In the genomic region with DNA sequence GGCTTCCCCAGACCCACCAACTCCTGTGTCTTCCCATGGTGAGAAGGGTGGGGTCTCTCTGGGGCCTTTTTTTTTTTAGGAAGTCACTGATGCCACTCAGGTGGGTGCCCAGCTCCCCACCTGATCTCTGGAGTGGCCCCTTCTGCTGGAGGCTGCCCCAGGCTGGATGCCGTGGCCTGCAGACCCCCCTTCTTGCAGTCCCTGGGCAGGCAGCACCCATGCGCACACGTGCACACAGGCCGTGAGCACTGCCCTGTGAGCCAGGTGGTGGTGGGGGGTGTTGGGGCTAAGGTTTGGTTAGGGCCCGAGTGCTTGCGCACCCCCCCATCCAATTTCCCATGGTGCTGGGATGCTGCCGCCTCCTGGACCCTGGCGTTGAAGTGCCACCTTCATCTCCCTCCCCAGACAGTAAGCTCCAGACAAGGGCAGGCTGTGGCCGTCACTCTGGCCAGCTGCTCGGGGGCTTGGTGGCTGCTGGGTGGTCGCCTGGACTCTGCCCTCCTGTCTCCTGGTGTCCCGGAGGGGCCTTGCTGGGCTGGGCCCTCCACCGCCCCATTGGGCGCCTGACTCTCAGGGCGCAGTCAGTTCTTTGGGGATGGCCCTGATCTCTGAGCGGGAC, we compare ENCODE assay signal across 12 cellular contexts. TPM values are rescaled to one million over a fixed set of nuclear protein-coding genes. Genes with fewer than 3 reads are reported as not detected.
DNase-seq lines count a peak whose midpoint lies in the region; ATAC-seq and TF ChIP-seq lines count a peak whose summit lies in the region.
"Had no signal": no experiment of that assay in that cellular context is flagged by ENCODE, and none has a peak within 500 bp of the region (broad histone marks: within the 10 kb centered on the region; RNA-seq: fewer than 3 reads in every experiment).

No MANE protein-coding gene starts in this region.

- 58% methylated on average over 12 of the region's 16 CpGs for WGBS in suprapubic skin

- H4K20me1 ChIP-seq in Loucy (ENCODE audit: insufficient read depth, low read length, poor library complexity, severe bottlenecking), result peaks cover 10% of the 10 kb centered on the region

- no peak overlapping the region for H3K4me3 Mint-ChIP-seq in activated naive CD4-positive, alpha-beta T cell treated with anti-CD3 and anti-CD28 coated beads, Interleukin-2, amount 10 ng/mL, durations not matched to agents 7 days and 5 days
- H3K4me3 Mint-ChIP-seq: activated T-cell treated with anti-CD3 and anti-CD28 coated beads, Interleukin-2, amount 50 U/mL, for 72 hours had no signal

- no peaks in the 10 kb centered on the region for H3K27me3 Mint-ChIP-seq in activated naive CD4-positive, alpha-beta T cell treated with anti-CD3 and anti-CD28 coated beads, Interleukin-2, amount 10 ng/mL, durations not matched to agents 7 days and 5 days

- peaks cover 5% of the 10 kb centered on the region for H3K9me3 Mint-ChIP-seq in activated naive CD4-positive, alpha-beta T cell treated with anti-CD3 and anti-CD28 coated beads, Interleukin-2, amount 10 ng/mL, durations not matched to agents 7 days and 5 days
- H3K9me3 Mint-ChIP-seq: activated T-cell treated with anti-CD3 and anti-CD28 coated beads, Interleukin-2, amount 50 U/mL, for 72 hours had no signal

- CTCF ChIA-PET in activated naive CD4-positive, alpha-beta T cell treated with anti-CD3 and anti-CD28 coated beads, Interleukin-2, amount 10 ng/mL, durations not matched to agents 7 days and 5 days (lab: Charles Lee), result no interaction called here

- no peak overlapping the region for H3K27ac Mint-ChIP-seq in activated naive CD4-positive, alpha-beta T cell treated with anti-CD3 and anti-CD28 coated beads, Interleukin-2, amount 10 ng/mL, durations not matched to agents 7 days and 5 days
- H3K27ac Mint-ChIP-seq: activated T-cell treated with anti-CD3 and anti-CD28 coated beads, Interleukin-2, amount 50 U/mL, for 72 hours had no signal

- H3K79me2 ChIP-seq in Loucy (ENCODE audit: insufficient read depth, low read length), result peaks cover 65% of the 10 kb centered on the region

- DNase-seq in suprapubic skin (ENCODE audit: low spot score in 2 of 2) (no peak), iPS-NIHi11 (ENCODE audit: low spot score) (no peak)
- DNase-seq in activated naive CD4-positive, alpha-beta T cell treated with anti-CD3 and anti-CD28 coated beads, Interleukin-2, amount 10 ng/mL, durations not matched to agents 7 days and 5 days, result no peak
- DNase-seq: activated T-cell treated with anti-CD3 and anti-CD28 coated beads, Interleukin-2, amount 50 U/mL, for 72 hours; DMS79 treated with DMSO at 0.1 percent for 48 hours; NCI-H2107 had no signal

- H3K9me3 ChIP-seq in Loucy (ENCODE audit: insufficient read depth, low read depth, low read length) (peaks cover 4% of the 10 kb centered on the region; the same call in 1 of the 2 replicates), duodenal mucosa (ENCODE audit: control insufficient read depth in 1 of 2, low read length in 2 of 2) (no peaks in the 10 kb centered on the region), muscle layer of colon (ENCODE audit: low read length) (no peaks in the 10 kb centered on the region), suprapubic skin (no peaks in the 10 kb centered on the region)

- TF ChIP-seq CTCF in Loucy (conservative IDR thresholded peaks at IDR 0.05; ENCODE audit: low read length), result no peak
- TF ChIP-seq CTCF in suprapubic skin (IDR thresholded peaks at IDR 0.05), result no peak

- H3K9me2 ChIP-seq in Loucy (replicated peaks; ENCODE audit: low read depth, low read length), result no peaks in the 10 kb centered on the region

- H3K4me1 ChIP-seq in Loucy (ENCODE audit: insufficient read depth, low read length, poor library complexity, severe bottlenecking) (peaks cover 51% of the 10 kb centered on the region), duodenal mucosa (ENCODE audit: control insufficient read depth in 1 of 2, insufficient read depth in 2 of 2, low read length in 2 of 2) (peaks cover 52 to 61% of the 10 kb centered on the region in 2 donors), muscle layer of colon (ENCODE audit: insufficient read depth, low read length) (peaks cover 69% of the 10 kb centered on the region), suprapubic skin (peaks cover 69% of the 10 kb centered on the region)

- H3K4me1 Mint-ChIP-seq in activated naive CD4-positive, alpha-beta T cell treated with anti-CD3 and anti-CD28 coated beads, Interleukin-2, amount 10 ng/mL, durations not matched to agents 7 days and 5 days, result peaks cover 28% of the 10 kb centered on the region

- no peaks in the 10 kb centered on the region for H3K27me3 ChIP-seq in Loucy (ENCODE audit: insufficient read depth, low read length, poor library complexity, severe bottlenecking)
- H3K27me3 ChIP-seq in duodenal mucosa (ENCODE audit: control insufficient read depth in 1 of 2, insufficient read depth in 2 of 2, low read length in 2 of 2), result no peaks in the 10 kb centered on the region
- no peaks in the 10 kb centered on the region for H3K27me3 ChIP-seq in muscle layer of colon (ENCODE audit: control insufficient read depth in 1 of 2, insufficient read depth in 2 of 2, low read length in 2 of 2)
- H3K27me3 ChIP-seq in suprapubic skin, result no peaks in the 10 kb centered on the region

- H3K36me3 ChIP-seq in Loucy (ENCODE audit: insufficient read depth, low read length), result peaks cover 8% of the 10 kb centered on the region
- H3K36me3 ChIP-seq in duodenal mucosa (ENCODE audit: control insufficient read depth in 1 of 2, insufficient read depth in 2 of 2, low read length in 2 of 2), result peaks cover 4 to 8% of the 10 kb centered on the region in 2 donors
- peaks cover 4% of the 10 kb centered on the region for H3K36me3 ChIP-seq in muscle layer of colon (ENCODE audit: insufficient read depth, low read length)
- no peaks in the 10 kb centered on the region for H3K36me3 ChIP-seq in suprapubic skin

- H3K9ac ChIP-seq in Loucy (ENCODE audit: low read depth, low read length, poor library complexity, severe bottlenecking), result peak overlapping the region; percentile 28
- peak overlapping the region in 1 of 2 donors; percentile 19 for H3K9ac ChIP-seq in duodenal mucosa (ENCODE audit: low read depth in 1 of 2, low read length in 2 of 2)
- H3K9ac ChIP-seq in muscle layer of colon (ENCODE audit: low read length), result no peak overlapping the region
- H3K9ac ChIP-seq: KMS-11 had no signal

- H2AFZ ChIP-seq in Loucy (ENCODE audit: low read length), result no peak overlapping the region

- H3K27ac ChIP-seq in duodenal mucosa (ENCODE audit: low read depth, low read length) (peak overlapping the region; percentile 20), muscle layer of colon (ENCODE audit: low read depth, low read length) (peak overlapping the region; percentile 73), suprapubic skin (peak overlapping the region; percentile 43)
- H3K27ac ChIP-seq: KMS-11 had no signal

- no peak for TF ChIP-seq EP300 in suprapubic skin (IDR thresholded peaks at IDR 0.05)

- H3K4me3 ChIP-seq in Loucy (ENCODE audit: low read length, poor library complexity, severe bottlenecking) (peak overlapping the region; percentile 59), duodenal mucosa (ENCODE audit: low read depth in 1 of 2, low read length in 2 of 2) (no peak overlapping the region), muscle layer of colon (ENCODE audit: low read depth in 1 of 2, low read length in 2 of 2) (no peak overlapping the region), suprapubic skin (no peak overlapping the region)

- peaks cover 4% of the 10 kb centered on the region; the same call in 1 of the 2 replicates for H3F3A ChIP-seq in Loucy (ENCODE audit: low read depth)

- H3K36me3 Mint-ChIP-seq in activated naive CD4-positive, alpha-beta T cell treated with anti-CD3 and anti-CD28 coated beads, Interleukin-2, amount 10 ng/mL, durations not matched to agents 7 days and 5 days, result peaks cover 32% of the 10 kb centered on the region

- H3K4me2 ChIP-seq in Loucy (ENCODE audit: low read depth, low read length, poor library complexity, severe bottlenecking), result peak overlapping the region; percentile 83
- H3K4me2 ChIP-seq: KMS-11 had no signal

- ATAC-seq in GM21576 (IDR thresholded peaks at IDR 0.05; ENCODE audit: unreplicated experiment) (no peak), HG03565 (IDR thresholded peaks at IDR 0.05; ENCODE audit: unreplicated experiment) (no peak)
- ATAC-seq: activated T-cell treated with anti-CD3 and anti-CD28 coated beads, Interleukin-2, amount 50 U/mL, for 72 hours had no signal

- TF ChIP-seq POLR2A in suprapubic skin (IDR thresholded peaks at IDR 0.05), result no peak

RNA-seq across cellular contexts. Expression of gene SKI, which starts 50.6 kb away (rescaled TPM):
- 10 to 100 TPM; 51.8 to 91.2 (median 68.1) TPM for total RNA-seq in suprapubic skin

Comparison
In these comparisons a context has a peak if more than half of its experiments do, and no peak if none do; other contexts are left out.
1. H3K27ac ChIP-seq: peak in every context shown above with its lines; median percentile 73 in muscle layer of colon; 43 in suprapubic skin; 20 in duodenal mucosa.